In the genomic region with DNA sequence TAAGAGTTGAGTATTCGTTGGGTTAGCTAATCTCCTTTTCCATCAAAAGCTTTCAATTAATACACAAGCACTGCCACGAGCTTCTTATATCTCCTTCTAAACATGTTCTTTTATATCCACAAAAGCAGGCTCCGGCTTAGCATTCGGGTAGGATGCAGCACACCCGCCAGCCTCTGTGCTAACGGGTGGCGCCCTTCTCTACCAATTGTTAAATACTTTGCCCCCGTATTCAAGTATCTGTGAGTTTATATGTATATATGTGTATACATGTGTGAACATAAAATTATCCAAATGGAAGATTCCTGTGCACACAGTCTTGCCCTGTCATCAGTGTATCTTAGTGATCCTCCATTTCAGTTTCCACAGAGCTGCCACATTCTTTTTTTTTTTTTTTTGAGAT, we compare ENCODE assay signal across 2 cellular contexts.
TF ChIP-seq lines count a peak whose summit lies in the region.

No MANE protein-coding gene starts in this region.

TF ChIP-seq in GM23338, 12 proteins besides CTCF, POLR2A, EP300 and RAD21 (continued from another document):
- TF ChIP-seq, protein P1, sequence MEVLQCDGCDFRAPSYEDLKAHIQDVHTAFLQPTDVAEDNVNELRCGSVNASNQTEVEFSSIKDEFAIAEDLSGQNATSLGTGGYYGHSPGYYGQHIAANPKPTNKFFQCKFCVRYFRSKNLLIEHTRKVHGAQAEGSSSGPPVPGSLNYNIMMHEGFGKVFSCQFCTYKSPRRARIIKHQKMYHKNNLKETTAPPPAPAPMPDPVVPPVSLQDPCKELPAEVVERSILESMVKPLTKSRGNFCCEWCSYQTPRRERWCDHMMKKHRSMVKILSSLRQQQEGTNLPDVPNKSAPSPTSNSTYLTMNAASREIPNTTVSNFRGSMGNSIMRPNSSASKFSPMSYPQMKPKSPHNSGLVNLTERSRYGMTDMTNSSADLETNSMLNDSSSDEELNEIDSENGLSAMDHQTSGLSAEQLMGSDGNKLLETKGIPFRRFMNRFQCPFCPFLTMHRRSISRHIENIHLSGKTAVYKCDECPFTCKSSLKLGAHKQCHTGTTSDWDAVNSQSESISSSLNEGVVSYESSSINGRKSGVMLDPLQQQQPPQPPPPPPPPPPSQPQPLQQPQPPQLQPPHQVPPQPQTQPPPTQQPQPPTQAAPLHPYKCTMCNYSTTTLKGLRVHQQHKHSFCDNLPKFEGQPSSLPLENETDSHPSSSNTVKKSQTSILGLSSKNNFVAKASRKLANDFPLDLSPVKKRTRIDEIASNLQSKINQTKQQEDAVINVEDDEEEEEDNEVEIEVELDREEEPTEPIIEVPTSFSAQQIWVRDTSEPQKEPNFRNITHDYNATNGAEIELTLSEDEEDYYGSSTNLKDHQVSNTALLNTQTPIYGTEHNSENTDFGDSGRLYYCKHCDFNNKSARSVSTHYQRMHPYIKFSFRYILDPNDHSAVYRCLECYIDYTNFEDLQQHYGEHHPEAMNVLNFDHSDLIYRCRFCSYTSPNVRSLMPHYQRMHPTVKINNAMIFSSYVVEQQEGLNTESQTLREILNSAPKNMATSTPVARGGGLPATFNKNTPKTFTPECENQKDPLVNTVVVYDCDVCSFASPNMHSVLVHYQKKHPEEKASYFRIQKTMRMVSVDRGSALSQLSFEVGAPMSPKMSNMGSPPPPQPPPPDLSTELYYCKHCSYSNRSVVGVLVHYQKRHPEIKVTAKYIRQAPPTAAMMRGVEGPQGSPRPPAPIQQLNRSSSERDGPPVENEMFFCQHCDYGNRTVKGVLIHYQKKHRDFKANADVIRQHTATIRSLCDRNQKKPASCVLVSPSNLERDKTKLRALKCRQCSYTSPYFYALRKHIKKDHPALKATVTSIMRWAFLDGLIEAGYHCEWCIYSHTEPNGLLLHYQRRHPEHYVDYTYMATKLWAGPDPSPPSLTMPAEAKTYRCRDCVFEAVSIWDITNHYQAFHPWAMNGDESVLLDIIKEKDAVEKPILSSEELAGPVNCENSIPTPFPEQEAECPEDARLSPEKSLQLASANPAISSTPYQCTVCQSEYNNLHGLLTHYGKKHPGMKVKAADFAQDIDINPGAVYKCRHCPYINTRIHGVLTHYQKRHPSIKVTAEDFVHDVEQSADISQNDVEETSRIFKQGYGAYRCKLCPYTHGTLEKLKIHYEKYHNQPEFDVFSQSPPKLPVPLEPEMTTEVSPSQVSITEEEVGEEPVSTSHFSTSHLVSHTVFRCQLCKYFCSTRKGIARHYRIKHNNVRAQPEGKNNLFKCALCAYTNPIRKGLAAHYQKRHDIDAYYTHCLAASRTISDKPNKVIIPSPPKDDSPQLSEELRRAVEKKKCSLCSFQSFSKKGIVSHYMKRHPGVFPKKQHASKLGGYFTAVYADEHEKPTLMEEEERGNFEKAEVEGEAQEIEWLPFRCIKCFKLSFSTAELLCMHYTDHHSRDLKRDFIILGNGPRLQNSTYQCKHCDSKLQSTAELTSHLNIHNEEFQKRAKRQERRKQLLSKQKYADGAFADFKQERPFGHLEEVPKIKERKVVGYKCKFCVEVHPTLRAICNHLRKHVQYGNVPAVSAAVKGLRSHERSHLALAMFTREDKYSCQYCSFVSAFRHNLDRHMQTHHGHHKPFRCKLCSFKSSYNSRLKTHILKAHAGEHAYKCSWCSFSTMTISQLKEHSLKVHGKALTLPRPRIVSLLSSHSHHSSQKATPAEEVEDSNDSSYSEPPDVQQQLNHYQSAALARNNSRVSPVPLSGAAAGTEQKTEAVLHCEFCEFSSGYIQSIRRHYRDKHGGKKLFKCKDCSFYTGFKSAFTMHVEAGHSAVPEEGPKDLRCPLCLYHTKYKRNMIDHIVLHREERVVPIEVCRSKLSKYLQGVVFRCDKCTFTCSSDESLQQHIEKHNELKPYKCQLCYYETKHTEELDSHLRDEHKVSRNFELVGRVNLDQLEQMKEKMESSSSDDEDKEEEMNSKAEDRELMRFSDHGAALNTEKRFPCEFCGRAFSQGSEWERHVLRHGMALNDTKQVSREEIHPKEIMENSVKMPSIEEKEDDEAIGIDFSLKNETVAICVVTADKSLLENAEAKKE (CRISPR knock-in tag; IDR thresholded peaks at IDR 0.05): no peak
- TF ChIP-seq ZNF114 (CRISPR knock-in tag; IDR thresholded peaks at IDR 0.05): no peak
- no peak for TF ChIP-seq CREB1 (CRISPR knock-in tag; IDR thresholded peaks at IDR 0.05; ENCODE audit: low read depth)
- TF ChIP-seq NANOG (IDR thresholded peaks at IDR 0.05; ENCODE audit: borderline replicate concordance): no peak
- TF ChIP-seq, protein P2, sequence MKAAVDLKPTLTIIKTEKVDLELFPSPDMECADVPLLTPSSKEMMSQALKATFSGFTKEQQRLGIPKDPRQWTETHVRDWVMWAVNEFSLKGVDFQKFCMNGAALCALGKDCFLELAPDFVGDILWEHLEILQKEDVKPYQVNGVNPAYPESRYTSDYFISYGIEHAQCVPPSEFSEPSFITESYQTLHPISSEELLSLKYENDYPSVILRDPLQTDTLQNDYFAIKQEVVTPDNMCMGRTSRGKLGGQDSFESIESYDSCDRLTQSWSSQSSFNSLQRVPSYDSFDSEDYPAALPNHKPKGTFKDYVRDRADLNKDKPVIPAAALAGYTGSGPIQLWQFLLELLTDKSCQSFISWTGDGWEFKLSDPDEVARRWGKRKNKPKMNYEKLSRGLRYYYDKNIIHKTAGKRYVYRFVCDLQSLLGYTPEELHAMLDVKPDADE (IDR thresholded peaks at IDR 0.05): no peak
- no peak for TF ChIP-seq REST (IDR thresholded peaks at IDR 0.05; ENCODE audit: unreplicated experiment)
- no peak for TF ChIP-seq EZH2phosphoT487 (IDR thresholded peaks at IDR 0.05; ENCODE audit: unreplicated experiment)
- no peak for TF ChIP-seq STAT1 (IDR thresholded peaks at IDR 0.05; ENCODE audit: unreplicated experiment)
- TF ChIP-seq EZH2 (IDR thresholded peaks at IDR 0.05; ENCODE audit: low read depth, unreplicated experiment): no peak
- TF ChIP-seq ZNF331 (CRISPR knock-in tag; IDR thresholded peaks at IDR 0.05; ENCODE audit: low read depth): no peak

TF ChIP-seq in K562, 482 proteins besides CTCF, POLR2A, EP300 and RAD21:
- TF ChIP-seq, protein P3, sequence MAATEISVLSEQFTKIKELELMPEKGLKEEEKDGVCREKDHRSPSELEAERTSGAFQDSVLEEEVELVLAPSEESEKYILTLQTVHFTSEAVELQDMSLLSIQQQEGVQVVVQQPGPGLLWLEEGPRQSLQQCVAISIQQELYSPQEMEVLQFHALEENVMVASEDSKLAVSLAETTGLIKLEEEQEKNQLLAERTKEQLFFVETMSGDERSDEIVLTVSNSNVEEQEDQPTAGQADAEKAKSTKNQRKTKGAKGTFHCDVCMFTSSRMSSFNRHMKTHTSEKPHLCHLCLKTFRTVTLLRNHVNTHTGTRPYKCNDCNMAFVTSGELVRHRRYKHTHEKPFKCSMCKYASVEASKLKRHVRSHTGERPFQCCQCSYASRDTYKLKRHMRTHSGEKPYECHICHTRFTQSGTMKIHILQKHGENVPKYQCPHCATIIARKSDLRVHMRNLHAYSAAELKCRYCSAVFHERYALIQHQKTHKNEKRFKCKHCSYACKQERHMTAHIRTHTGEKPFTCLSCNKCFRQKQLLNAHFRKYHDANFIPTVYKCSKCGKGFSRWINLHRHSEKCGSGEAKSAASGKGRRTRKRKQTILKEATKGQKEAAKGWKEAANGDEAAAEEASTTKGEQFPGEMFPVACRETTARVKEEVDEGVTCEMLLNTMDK (IDR thresholded peaks at IDR 0.05; ENCODE audit: borderline replicate concordance, insufficient read depth, low read depth, low read length, poor library complexity, severe bottlenecking): peak; percentile 35
- TF ChIP-seq DPF2 (IDR thresholded peaks at IDR 0.05) (peak; percentile 36; the same call in 1 of the 2 replicates), CREB3L1 (IDR thresholded peaks at IDR 0.05; ENCODE audit: borderline replicate concordance, low read depth) (no peak)
TF ChIP-seq in K562: peak in this region for 2.
